In genomic region chr14:100012478-100012925, GRCh38 we compare ENCODE assay signal across 16 cellular contexts. TPM values are rescaled to one million over a fixed set of nuclear protein-coding genes. Genes with fewer than 3 reads are reported as not detected.
DNase-seq lines count a peak whose midpoint lies in the region; ATAC-seq, FAIRE-seq and TF ChIP-seq lines count a peak whose summit lies in the region.
"Had no signal": no experiment of that assay in that cellular context is flagged by ENCODE, and none has a peak within 500 bp of the region (broad histone marks: within the 10 kb centered on the region; RNA-seq: fewer than 3 reads in every experiment).

No MANE protein-coding gene starts in this region.

- H3K23ac ChIP-seq in IMR-90 (ENCODE audit: low read depth, low read length) = no peak overlapping the region

- H3K18ac ChIP-seq in IMR-90 (ENCODE audit: low read depth, low read length) = 0 out of 2 replicates have a peak overlapping the region, but pooled peaks have one; percentile 18

- H3K4me3 Mint-ChIP-seq in astrocyte (ENCODE audit: unreplicated experiment) = no peak overlapping the region
- no peak overlapping the region for H3K4me3 Mint-ChIP-seq in natural killer cell
- H3K4me3 Mint-ChIP-seq: activated CD8-positive, alpha-beta memory T cell treated with anti-CD3 and anti-CD28 coated beads, Interleukin-2, amount 10 ng/mL, durations not matched to agents 7 days and 5 days; activated naive CD4-positive, alpha-beta T cell treated with anti-CD3 and anti-CD28 coated beads for 36 hours had no signal

- H3K9me1 ChIP-seq in IMR-90 (ENCODE audit: insufficient read depth, low read length) = peaks cover 4% of the 10 kb centered on the region

- no peak overlapping the region for H3K4me3 ChIP-seq in IMR-90 (ENCODE audit: insufficient read depth, low read depth, low read length)
- H3K4me3 ChIP-seq in astrocyte (ENCODE audit: insufficient read depth, low read depth, low read length) = no peak overlapping the region
- no peak overlapping the region for H3K4me3 ChIP-seq in fibroblast of pulmonary artery (replicated peaks; ENCODE audit: low read depth, low read length)
- H3K4me3 ChIP-seq: coronary artery had no signal

- H3K9me3 ChIP-seq in IMR-90 (ENCODE audit: control insufficient read depth, insufficient read depth, low read length) (no peaks in the 10 kb centered on the region), astrocyte (ENCODE audit: insufficient read depth, low read depth, low read length) (no peaks in the 10 kb centered on the region)
- H3K9me3 ChIP-seq: neutrophil had no signal

- H4K91ac ChIP-seq in IMR-90 (ENCODE audit: insufficient read depth, low read depth, low read length) = no peak overlapping the region

- H3K27me3 ChIP-seq in IMR-90 (ENCODE audit: control insufficient read depth, insufficient read depth, low read length) (no peaks in the 10 kb centered on the region), astrocyte (ENCODE audit: insufficient read depth, low read length) (no peaks in the 10 kb centered on the region)
- H3K27me3 ChIP-seq: foreskin keratinocyte had no signal

- dilution Hi-C loops in IMR-90 (cut with HindIII; ENCODE audit: low sequenced_read_pairs, unreplicated experiment) = no loop called here

- H3K9ac ChIP-seq in IMR-90 (ENCODE audit: low read depth, low read length) (no peak overlapping the region), astrocyte (ENCODE audit: low read length) (no peak overlapping the region)

- H2BK120ac ChIP-seq in IMR-90 (ENCODE audit: low read depth, low read length) = no peak overlapping the region

- FAIRE-seq in astrocyte (lab: Jason Lieb, UNC) = no peak
- FAIRE-seq: D721Med had no signal

- no peaks in the 10 kb centered on the region for H3K36me3 ChIP-seq in IMR-90 (ENCODE audit: control insufficient read depth, insufficient read depth, low read length)
- H3K36me3 ChIP-seq in astrocyte (ENCODE audit: insufficient read depth, low read length) = no peaks in the 10 kb centered on the region
- H3K36me3 ChIP-seq: neutrophil had no signal

- no peaks in the 10 kb centered on the region for H3K27me3 Mint-ChIP-seq in astrocyte (ENCODE audit: low read depth, unreplicated experiment)
- H3K27me3 Mint-ChIP-seq in natural killer cell (ENCODE audit: low read depth in 2 of 2) = peaks cover under 1 to 5% of the 10 kb centered on the region in 2 donors
- H3K27me3 Mint-ChIP-seq: activated CD8-positive, alpha-beta memory T cell treated with anti-CD3 and anti-CD28 coated beads, Interleukin-2, amount 10 ng/mL, durations not matched to agents 7 days and 5 days had no signal

- ATAC-seq in IMR-90 (ENCODE audit: low read depth) = peak; percentile 53
- no peak for ATAC-seq in HG03039 (IDR thresholded peaks at IDR 0.05; ENCODE audit: unreplicated experiment)
- no peak for ATAC-seq in natural killer cell
- ATAC-seq: activated CD8-positive, alpha-beta memory T cell treated with anti-CD3 and anti-CD28 coated beads, Interleukin-2, amount 10 ng/mL, durations not matched to agents 7 days and 5 days; foreskin keratinocyte had no signal

- H3K27ac ChIP-seq in IMR-90 (ENCODE audit: insufficient read depth, low read length) (no peak overlapping the region), astrocyte (ENCODE audit: low read depth, low read length) (no peak overlapping the region)
- H3K27ac ChIP-seq: coronary artery, foreskin keratinocyte, neutrophil had no signal

- H4K20me1 ChIP-seq in IMR-90 (ENCODE audit: insufficient read depth, low read length) (no peaks in the 10 kb centered on the region), astrocyte (ENCODE audit: insufficient read depth, low read length) (peaks cover 68% of the 10 kb centered on the region)

- no TSS peak for BruUV-seq in IMR-90 (replicated peaks; lab: Mats Ljungman, UMichigan)

- no peak overlapping the region for H3K56ac ChIP-seq in IMR-90 (ENCODE audit: extremely low read depth, insufficient read depth, low read length)

- 0 out of 2 replicates have a peak overlapping the region, but pooled peaks have one; percentile 44 for H3K4me2 ChIP-seq in IMR-90 (ENCODE audit: low read depth, low read length)
- no peak overlapping the region for H3K4me2 ChIP-seq in astrocyte (ENCODE audit: low read length)

- CTCF ChIA-PET in IMR-90 (lab: Yijun Ruan, JAX) = no interaction called here

- H4K5ac ChIP-seq in IMR-90 (ENCODE audit: low read depth, low read length) = no peak overlapping the region

- no peak overlapping the region for H3K14ac ChIP-seq in IMR-90 (replicated peaks; ENCODE audit: low read depth, low read length)

- H2AK9ac ChIP-seq in IMR-90 (replicated peaks; ENCODE audit: low read depth, low read length, poor library complexity) = no peak overlapping the region

- in situ Hi-C loops in IMR-90 (cut with MboI; ENCODE audit: low sequenced_read_pairs) = no loop called here

- peaks cover 13% of the 10 kb centered on the region for H3K4me1 ChIP-seq in IMR-90 (ENCODE audit: control insufficient read depth, insufficient read depth, low read length)
- H3K4me1 ChIP-seq in astrocyte (ENCODE audit: insufficient read depth, low read length) = no peaks in the 10 kb centered on the region
- H3K4me1 ChIP-seq: foreskin keratinocyte had no signal

- peaks cover 23 to 26% of the 10 kb centered on the region in 2 experiments for H3K79me1 ChIP-seq in IMR-90 (ENCODE audit: low read depth in 1 of 2, low read length in 2 of 2)

- H2BK15ac ChIP-seq in IMR-90 (ENCODE audit: low read depth, low read length) = no peak overlapping the region

- TF ChIP-seq POLR2A in IMR-90 (IDR thresholded peaks at IDR 0.05; ENCODE audit: low read depth, low read length) = no peak

- intact Hi-C loops in IMR-90 (cut with micrococcal nuclease) (no loop called here), natural killer cell (cut with micrococcal nuclease) (no loop called here)

- no CpG with 5 or more reads among the region's 1 CpG for WGBS in IMR-90 (ENCODE audit: extremely low coverage in 2 of 2, insufficient read length in 1 of 2), 2 experiments

- H3K4me1 Mint-ChIP-seq in astrocyte (ENCODE audit: low read depth, unreplicated experiment) = peaks cover 3% of the 10 kb centered on the region
- peaks cover 9 to 23% of the 10 kb centered on the region in 2 donors for H3K4me1 Mint-ChIP-seq in natural killer cell

- POLR2A ChIA-PET in IMR-90 (lab: Charles Lee; ENCODE audit: unreplicated experiment) = no interaction called here

- no peak overlapping the region for H3K4ac ChIP-seq in IMR-90 (ENCODE audit: low read depth, low read length)

- no peak overlapping the region for H2AFZ ChIP-seq in IMR-90 (replicated peaks; ENCODE audit: low read length, poor library complexity)
- H2AFZ ChIP-seq in astrocyte (ENCODE audit: low read depth, low read length) = no peak overlapping the region

- H3K36me3 Mint-ChIP-seq in astrocyte (ENCODE audit: low read depth, unreplicated experiment) (no peaks in the 10 kb centered on the region), natural killer cell (no peaks in the 10 kb centered on the region)

- no peak overlapping the region for H4K8ac ChIP-seq in IMR-90 (ENCODE audit: low read depth in 2 of 2, low read length in 2 of 2)

- DNase-seq in AG08395 (ENCODE audit: low spot score) (peak; percentile 54), IMR-90 (peak; percentile 89), astrocyte (ENCODE audit: low read depth) (peak; percentile 86), fibroblast of pulmonary artery (ENCODE audit: low read depth) (peak; percentile 83), natural killer cell (no peak), superior temporal gyrus (ENCODE audit: extremely low spot score) (no peak), SHP77 treated with DMSO at 0.1 percent for 48 hours (lab: John Stamatoyannopoulos, UW) (no peak)
- DNase-seq: activated CD8-positive, alpha-beta memory T cell treated with anti-CD3 and anti-CD28 coated beads, Interleukin-2, amount 10 ng/mL, durations not matched to agents 7 days and 5 days; activated naive CD4-positive, alpha-beta T cell treated with anti-CD3 and anti-CD28 coated beads for 36 hours; foreskin keratinocyte; H7; MM.1S had no signal

- H3K9me3 Mint-ChIP-seq in astrocyte (ENCODE audit: unreplicated experiment) (no peaks in the 10 kb centered on the region), natural killer cell (no peaks in the 10 kb centered on the region)
- H3K9me3 Mint-ChIP-seq: activated naive CD4-positive, alpha-beta T cell treated with anti-CD3 and anti-CD28 coated beads for 36 hours had no signal

- H2AK5ac ChIP-seq in IMR-90 (ENCODE audit: low read depth, low read length) = no peak overlapping the region; the same call in 1 of the 2 replicates

- H3K27ac Mint-ChIP-seq in astrocyte (ENCODE audit: unreplicated experiment) (no peak overlapping the region), natural killer cell (no peak overlapping the region)
- H3K27ac Mint-ChIP-seq: activated CD8-positive, alpha-beta memory T cell treated with anti-CD3 and anti-CD28 coated beads, Interleukin-2, amount 10 ng/mL, durations not matched to agents 7 days and 5 days; activated naive CD4-positive, alpha-beta T cell treated with anti-CD3 and anti-CD28 coated beads for 36 hours had no signal

- H2BK5ac ChIP-seq in IMR-90 (ENCODE audit: low read depth, low read length, poor library complexity, severe bottlenecking) = peak overlapping the region; percentile 10

- peaks cover 58% of the 10 kb centered on the region for H3K79me2 ChIP-seq in astrocyte (ENCODE audit: insufficient read depth, low read length)

- H2BK20ac ChIP-seq in IMR-90 (ENCODE audit: low read depth, low read length) = no peak overlapping the region

- no peak for TF ChIP-seq RAD21 in IMR-90 (IDR thresholded peaks at IDR 0.05; ENCODE audit: low read length)

- TF ChIP-seq CTCF in IMR-90 (conservative IDR thresholded peaks at IDR 0.05; ENCODE audit: low read depth, low read length) (no peak), astrocyte (IDR thresholded peaks at IDR 0.05; ENCODE audit: insufficient read depth, low read depth, low read length) (no peak), fibroblast of pulmonary artery (IDR thresholded peaks at IDR 0.05; ENCODE audit: low read length, missing control alignments) (no peak), natural killer cell (IDR thresholded peaks at IDR 0.05) (no peak)

TF ChIP-seq in IMR-90, 13 proteins besides CTCF, POLR2A, EP300 and RAD21:
- TF ChIP-seq CEBPB (IDR thresholded peaks at IDR 0.05; ENCODE audit: low read depth, low read length) (peak; percentile 77), FOS (IDR thresholded peaks at IDR 0.05; ENCODE audit: low read depth, low read length) (peak; percentile 38; the same call in 1 of the 2 replicates), MAFK (IDR thresholded peaks at IDR 0.05; ENCODE audit: low read depth, low read length) (no peak), NFE2L2 (IDR thresholded peaks at IDR 0.05; ENCODE audit: low read depth, low read length) (no peak), SMC3 (IDR thresholded peaks at IDR 0.05; ENCODE audit: low read depth, low read length) (no peak)

RNA-seq across cellular contexts. Expression of gene EVL, which starts 52.7 kb away (rescaled TPM):
- 7.2 TPM in 2 replicates for total RNA-seq in IMR-90 (2012; rRNA removed)
- polyA plus RNA-seq in IMR-90 (2012; rRNA removed) = 36.5 and 36.6 TPM in 2 replicates
- polyA plus RNA-seq in IMR-90 (2012; cell fraction: cytosol; rRNA removed) = 23.4 and 26.6 TPM in 2 replicates
- polyA plus RNA-seq in IMR-90 (2012; cell fraction: nucleus; rRNA removed; ENCODE audit: low replicate concordance) = 208 and 301 TPM in 2 replicates
- total RNA-seq in astrocyte = 48.9 and 50.2 TPM in 2 replicates
- 1,000 to 10,000 TPM in 1 of 3 donors, 100 to 1,000 TPM in 2; 882 to 1,108 (median 986) TPM for total RNA-seq in natural killer cell

Comparison
In these comparisons a context has a peak if more than half of its experiments do, and no peak if none do; other contexts are left out.
1. DNase-seq: peak in AG08395 (single experiment), IMR-90 (single experiment), astrocyte (single experiment) and fibroblast of pulmonary artery (single experiment); none in natural killer cell (single experiment), superior temporal gyrus (single experiment) and SHP77 treated with DMSO at 0.1 percent for 48 hours (single experiment).
2. RNA of gene EVL, which starts 52.7 kb away (total RNA-seq): 882 to 1,108 TPM in natural killer cell; 48.9 to 50.2 TPM in astrocyte and 7.2 TPM in IMR-90; every median in the first group is over 10 times any median in the second.